In genomic region chr2:147031897-147032296, GRCh38 we compare ENCODE assay signal across 1 cellular context.
TF ChIP-seq lines count a peak whose summit lies in the region.

No MANE protein-coding gene starts in this region.

TF ChIP-seq in HCT116, 20 proteins besides CTCF, POLR2A, EP300 and RAD21 (continued from another document):
- TF ChIP-seq REST (IDR thresholded peaks at IDR 0.05; ENCODE audit: low read depth) (no peak), CBX3 (IDR thresholded peaks at IDR 0.05; ENCODE audit: low read depth) (no peak), EGR1 (IDR thresholded peaks at IDR 0.05; ENCODE audit: low read depth) (no peak)
